In genomic region chr21:38912355-38912619, GRCh38 we compare ENCODE assay signal across 17 cellular contexts.
A peak's percentile ranks its signal among the peaks of the same experiment; 100 is the strongest.
DNase-seq lines count a peak whose midpoint lies in the region; ATAC-seq and TF ChIP-seq lines count a peak whose summit lies in the region.
"Had no signal": no experiment of that assay in that cellular context is flagged by ENCODE, and none has a peak within 500 bp of the region (broad histone marks: within the 10 kb centered on the region; RNA-seq: fewer than 3 reads in every experiment).

No MANE protein-coding gene starts in this region.

- no peaks in the 10 kb centered on the region for H3K36me3 Mint-ChIP-seq in osteocyte (ENCODE audit: unreplicated experiment)
- H3K36me3 Mint-ChIP-seq in activated naive CD8-positive, alpha-beta T cell treated with anti-CD3 and anti-CD28 coated beads for 36 hours = no peaks in the 10 kb centered on the region

- H3K9me3 ChIP-seq in Peyer's patch (no peaks in the 10 kb centered on the region), thyroid gland (no peaks in the 10 kb centered on the region)
- H3K9me3 ChIP-seq: BE2C had no signal

- intact Hi-C loops in thyroid gland (cut with DNase I) = no loop called here

- H3K4me1 Mint-ChIP-seq in osteocyte (ENCODE audit: unreplicated experiment) = peaks cover 20% of the 10 kb centered on the region
- no peaks in the 10 kb centered on the region for H3K4me1 Mint-ChIP-seq in activated naive CD8-positive, alpha-beta T cell treated with anti-CD3 and anti-CD28 coated beads for 36 hours

- H3K4me3 ChIP-seq in Peyer's patch = peak overlapping the region in 1 of 4 donors; percentile 23
- no peak overlapping the region for H3K4me3 ChIP-seq in thyroid gland (replicated peaks in 1 of 3)
- H3K4me3 ChIP-seq: cardiac muscle cell had no signal

- no peak for TF ChIP-seq POLR2A in Peyer's patch (IDR thresholded peaks at IDR 0.05)
- TF ChIP-seq POLR2A in thyroid gland (IDR thresholded peaks at IDR 0.05) = no peak

- 96% methylated on average over 6 of the region's 6 CpGs for WGBS in thyroid gland, 2 donors

- H3K27ac ChIP-seq in Peyer's patch (peak overlapping the region in 3 of 4 donors; percentile 81 to 99 (median 88)), epithelial cell of prostate (peak overlapping the region; percentile 98), thyroid gland (peak overlapping the region; percentile 90 to 98 (median 94))
- H3K27ac ChIP-seq: cardiac muscle cell had no signal

- peaks cover 4% of the 10 kb centered on the region for H3K27me3 Mint-ChIP-seq in osteocyte (ENCODE audit: unreplicated experiment)
- H3K27me3 Mint-ChIP-seq in activated naive CD8-positive, alpha-beta T cell treated with anti-CD3 and anti-CD28 coated beads for 36 hours = peaks cover 13% of the 10 kb centered on the region

- TF ChIP-seq CTCF in Peyer's patch (IDR thresholded peaks at IDR 0.05) = no peak
- TF ChIP-seq CTCF in osteocyte (IDR thresholded peaks at IDR 0.05) = no peak
- no peak for TF ChIP-seq CTCF in thyroid gland (IDR thresholded peaks at IDR 0.05)

- DNase-seq in Peyer's patch = peak in 1 of 3 donors; percentile 22
- no peak for DNase-seq in epithelial cell of prostate (ENCODE audit: low read depth, low spot score)
- peak; percentile 19 for DNase-seq in osteocyte (ENCODE audit: extremely low spot score, unreplicated experiment)
- DNase-seq in thyroid gland = no peak
- no peak for DNase-seq in activated naive CD8-positive, alpha-beta T cell treated with anti-CD3 and anti-CD28 coated beads for 36 hours
- DNase-seq: activated CD4-positive, alpha-beta T cell treated with anti-CD3 and anti-CD28 coated beads, Interleukin-2, amount 50 U/mL, for 48 hours; activated naive CD4-positive, alpha-beta T cell treated with anti-CD3 and anti-CD28 coated beads, Interleukin-2, amount 50 U/mL, for 16 hours; activated T-cell treated with anti-CD3 and anti-CD28 coated beads, Interleukin-2, amount 50 U/mL, for 24 hours; BE2C; Calu3; HFFc6; NCI-H1694 treated with DMSO at 0.1 percent for 48 hours; NCI-H226; stimulated activated naive CD8-positive, alpha-beta T cell treated with anti-CD3 and anti-CD28 coated beads, Interleukin-15, Interleukin-2, amounts not matched to agents 100 U/mL and 50 U/mL, for 24 hours had no signal

- no peaks in the 10 kb centered on the region for H3K27me3 ChIP-seq in Peyer's patch
- no peaks in the 10 kb centered on the region for H3K27me3 ChIP-seq in thyroid gland
- H3K27me3 ChIP-seq: BE2C, cardiac muscle cell had no signal

- no peak overlapping the region for H3K27ac Mint-ChIP-seq in osteocyte (ENCODE audit: unreplicated experiment)
- no peak overlapping the region for H3K27ac Mint-ChIP-seq in activated naive CD8-positive, alpha-beta T cell treated with anti-CD3 and anti-CD28 coated beads for 36 hours
- H3K27ac Mint-ChIP-seq: activated T-cell treated with anti-CD3 and anti-CD28 coated beads, Interleukin-2, amount 50 U/mL, for 24 hours; HFFc6 had no signal

- H3K9me3 Mint-ChIP-seq in osteocyte (ENCODE audit: unreplicated experiment) = no peaks in the 10 kb centered on the region
- H3K9me3 Mint-ChIP-seq in activated naive CD8-positive, alpha-beta T cell treated with anti-CD3 and anti-CD28 coated beads for 36 hours = no peaks in the 10 kb centered on the region
- H3K9me3 Mint-ChIP-seq: activated T-cell treated with anti-CD3 and anti-CD28 coated beads, Interleukin-2, amount 50 U/mL, for 24 hours; HFFc6 had no signal

- H3K4me3 Mint-ChIP-seq in osteocyte (ENCODE audit: unreplicated experiment) = no peak overlapping the region
- H3K4me3 Mint-ChIP-seq in activated naive CD8-positive, alpha-beta T cell treated with anti-CD3 and anti-CD28 coated beads for 36 hours = no peak overlapping the region
- H3K4me3 Mint-ChIP-seq: activated T-cell treated with anti-CD3 and anti-CD28 coated beads, Interleukin-2, amount 50 U/mL, for 24 hours; HFFc6 had no signal

- no peak for ATAC-seq in HG02885 (IDR thresholded peaks at IDR 0.05; ENCODE audit: poor library complexity, unreplicated experiment)
- ATAC-seq in HG03135 (IDR thresholded peaks at IDR 0.05; ENCODE audit: unreplicated experiment) = no peak
- ATAC-seq: stimulated activated naive CD8-positive, alpha-beta T cell treated with anti-CD3 and anti-CD28 coated beads, Interleukin-15, Interleukin-2, amounts not matched to agents 100 U/mL and 50 U/mL, for 24 hours had no signal

- H3K36me3 ChIP-seq in Peyer's patch = no peaks in the 10 kb centered on the region
- H3K36me3 ChIP-seq in thyroid gland = no peaks in the 10 kb centered on the region
- H3K36me3 ChIP-seq: BE2C, cardiac muscle cell had no signal

- peaks cover 0 to 47% (median 14%) of the 10 kb centered on the region in 4 donors for H3K4me1 ChIP-seq in Peyer's patch
- peaks cover 36 to 77% of the 10 kb centered on the region in 2 donors for H3K4me1 ChIP-seq in thyroid gland
